In the genomic region with DNA sequence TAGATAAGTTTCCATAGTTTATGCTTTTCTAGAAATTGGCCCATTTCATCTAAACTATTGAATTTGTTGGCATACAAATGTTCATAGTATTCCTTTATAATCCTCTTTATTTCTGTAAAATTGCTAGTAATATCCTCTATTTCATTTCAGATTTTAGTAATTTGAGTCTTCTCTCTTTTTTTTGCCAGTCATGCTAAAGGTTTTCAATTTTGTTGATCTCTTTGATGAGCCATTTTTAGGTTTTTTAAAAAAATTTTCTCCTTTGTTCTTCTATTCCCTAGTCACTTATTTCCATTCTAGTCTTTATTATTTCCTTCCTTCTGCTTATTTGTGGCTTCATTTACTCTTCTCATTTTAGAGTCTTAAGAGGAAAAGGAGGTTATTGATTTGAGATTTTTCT, we compare ENCODE assay signal across 21 cellular contexts. TPM values are rescaled to one million over a fixed set of nuclear protein-coding genes. Genes with fewer than 3 reads are reported as not detected.
DNase-seq lines count a peak whose midpoint lies in the region; ATAC-seq, FAIRE-seq and TF ChIP-seq lines count a peak whose summit lies in the region.
"Had no signal": no experiment of that assay in that cellular context is flagged by ENCODE, and none has a peak within 500 bp of the region (broad histone marks: within the 10 kb centered on the region; RNA-seq: fewer than 3 reads in every experiment).

No MANE protein-coding gene starts in this region.

- H3K27me3 Mint-ChIP-seq in activated naive CD4-positive, alpha-beta T cell treated with anti-CD3 and anti-CD28 coated beads, Interleukin-2, amount 50 U/mL, for 24 hours: no peaks in the 10 kb centered on the region
- H3K27me3 Mint-ChIP-seq in central memory CD8-positive, alpha-beta T cell: no peaks in the 10 kb centered on the region
- H3K27me3 Mint-ChIP-seq in activated T-helper 2 cell treated with anti-CD3 and anti-CD28 coated beads, Interferon-gamma antibody, Interleukin-2, Interleukin-4, amounts not matched to agents 10 μg/mL and 5 μg/mL and 100 μg/mL, durations not matched to agents 14 hours and 24 hours and 36 hours (ENCODE audit: low read depth): peaks cover 5% of the 10 kb centered on the region
- H3K27me3 Mint-ChIP-seq: CD4-positive, alpha-beta T cell had no signal

- no peak overlapping the region for H3K14ac ChIP-seq in IMR-90 (replicated peaks; ENCODE audit: low read depth, low read length)

- no peak overlapping the region for H3K56ac ChIP-seq in IMR-90 (ENCODE audit: extremely low read depth, insufficient read depth, low read length)

- POLR2A ChIA-PET in HepG2 (lab: Yijun Ruan, JAX) (no interaction called here), IMR-90 (lab: Charles Lee; ENCODE audit: unreplicated experiment) (no interaction called here)

- no peaks in the 10 kb centered on the region for H3K4me1 Mint-ChIP-seq in activated naive CD4-positive, alpha-beta T cell treated with anti-CD3 and anti-CD28 coated beads, Interleukin-2, amount 50 U/mL, for 24 hours
- H3K4me1 Mint-ChIP-seq in central memory CD8-positive, alpha-beta T cell: no peaks in the 10 kb centered on the region
- H3K4me1 Mint-ChIP-seq in activated T-helper 2 cell treated with anti-CD3 and anti-CD28 coated beads, Interferon-gamma antibody, Interleukin-2, Interleukin-4, amounts not matched to agents 10 μg/mL and 5 μg/mL and 100 μg/mL, durations not matched to agents 14 hours and 24 hours and 36 hours (ENCODE audit: low read depth): no peaks in the 10 kb centered on the region

- peaks cover 16% of the 10 kb centered on the region for H3K9me3 Mint-ChIP-seq in activated naive CD4-positive, alpha-beta T cell treated with anti-CD3 and anti-CD28 coated beads, Interleukin-2, amount 50 U/mL, for 24 hours
- peaks cover 8% of the 10 kb centered on the region for H3K9me3 Mint-ChIP-seq in central memory CD8-positive, alpha-beta T cell
- H3K9me3 Mint-ChIP-seq in activated T-helper 2 cell treated with anti-CD3 and anti-CD28 coated beads, Interferon-gamma antibody, Interleukin-2, Interleukin-4, amounts not matched to agents 10 μg/mL and 5 μg/mL and 100 μg/mL, durations not matched to agents 14 hours and 24 hours and 36 hours: peaks cover 18% of the 10 kb centered on the region

- TF ChIP-seq RAD21 in HepG2 (CRISPR knock-in tag; IDR thresholded peaks at IDR 0.05): no peak
- no peak for TF ChIP-seq RAD21 in IMR-90 (IDR thresholded peaks at IDR 0.05; ENCODE audit: low read length)

- dilution Hi-C loops in IMR-90 (cut with HindIII; ENCODE audit: low sequenced_read_pairs, unreplicated experiment): no loop called here

- H2BK5ac ChIP-seq in IMR-90 (ENCODE audit: low read depth, low read length, poor library complexity, severe bottlenecking): no peak overlapping the region

- no peak overlapping the region for H3K18ac ChIP-seq in IMR-90 (ENCODE audit: low read depth, low read length)

- intact Hi-C loops in HepG2 (cut with micrococcal nuclease; ENCODE audit: unreplicated experiment) (no loop called here), right lobe of liver (cut with DNase I) (no loop called here), IMR-90 (cut with micrococcal nuclease) (no loop called here)
- intact Hi-C loops in activated T-helper 2 cell treated with anti-CD3 and anti-CD28 coated beads, Interferon-gamma antibody, Interleukin-2, Interleukin-4, amounts not matched to agents 10 μg/mL and 5 μg/mL and 100 μg/mL, durations not matched to agents 14 hours and 24 hours and 36 hours (cut with micrococcal nuclease): no loop called here

- H4K20me1 ChIP-seq in HepG2 (ENCODE audit: insufficient read depth, low read length) (no peaks in the 10 kb centered on the region), IMR-90 (ENCODE audit: insufficient read depth, low read length) (no peaks in the 10 kb centered on the region)
- H4K20me1 ChIP-seq: BLaER1 treated with 17β-estradiol and CSF1 and Interleukin-3, amounts not matched to agents 10 nM and 100 nM had no signal

- no peaks in the 10 kb centered on the region for H3K9me1 ChIP-seq in IMR-90 (ENCODE audit: insufficient read depth, low read length)

- no peak for DNase-seq in activated naive CD4-positive, alpha-beta T cell (lab: John Stamatoyannopoulos, UW)
- DNase-seq in HepG2 (ENCODE audit: low spot score) (no peak), right lobe of liver (no peak), IMR-90 (no peak)
- no peak for DNase-seq in central memory CD8-positive, alpha-beta T cell (ENCODE audit: low spot score in 2 of 2)
- DNase-seq in activated T-helper 2 cell treated with anti-CD3 and anti-CD28 coated beads, Interferon-gamma antibody, Interleukin-2, Interleukin-4, amounts not matched to agents 10 μg/mL and 5 μg/mL and 100 μg/mL, durations not matched to agents 14 hours and 24 hours and 36 hours (ENCODE audit: low spot score): no peak
- DNase-seq: ACHN; BE2C; Caco-2; Calu3; CD4-positive, alpha-beta T cell; CD8-positive, alpha-beta T cell; DMS79 treated with DMSO at 0.1 percent for 48 hours; GF-D8 had no signal

- in situ Hi-C loops in HepG2 (cut with HindIII; ENCODE audit: extremely low pct_ligation_motif_present, low pct_unique_long_range_greater_than_20kb): no loop called here
- in situ Hi-C loops in IMR-90 (cut with MboI; ENCODE audit: low sequenced_read_pairs): no loop called here

- no peaks in the 10 kb centered on the region for H3K79me1 ChIP-seq in IMR-90 (ENCODE audit: low read depth in 1 of 2, low read length in 2 of 2)

- H3K4me3 ChIP-seq in HepG2 (replicated peaks in 1 of 3; ENCODE audit: insufficient read depth in 1 of 3, low read depth in 2 of 3, low read length in 3 of 3) (no peak overlapping the region), right lobe of liver (no peak overlapping the region), IMR-90 (ENCODE audit: insufficient read depth, low read depth, low read length) (no peak overlapping the region)
- H3K4me3 ChIP-seq: BLaER1 treated with 17β-estradiol and CSF1 and Interleukin-3, amounts not matched to agents 10 nM and 100 nM had no signal

- no peak overlapping the region for H2AK5ac ChIP-seq in IMR-90 (ENCODE audit: low read depth, low read length)

- H3K4me1 ChIP-seq in HepG2 (ENCODE audit: insufficient read depth, low read length) (peaks cover 13% of the 10 kb centered on the region; the same call in 1 of the 2 replicates), right lobe of liver (peaks cover 0 to 5% (median 2%) of the 10 kb centered on the region in 4 donors), IMR-90 (ENCODE audit: control insufficient read depth, insufficient read depth, low read length) (no peaks in the 10 kb centered on the region)
- H3K4me1 ChIP-seq: BE2C had no signal

- H3K4ac ChIP-seq in IMR-90 (ENCODE audit: low read depth, low read length): no peak overlapping the region

- no peaks in the 10 kb centered on the region for H3K79me2 ChIP-seq in HepG2 (ENCODE audit: insufficient read depth, low read length)

- H2BK120ac ChIP-seq in IMR-90 (ENCODE audit: low read depth, low read length): no peak overlapping the region

- no peak overlapping the region for H4K8ac ChIP-seq in IMR-90 (ENCODE audit: low read depth in 2 of 2, low read length in 2 of 2)

- no TSS peak for BruUV-seq in HepG2 (replicated peaks; lab: Mats Ljungman, UMichigan)
- BruUV-seq in IMR-90 (replicated peaks; lab: Mats Ljungman, UMichigan): no TSS peak

- H3K27ac Mint-ChIP-seq in activated naive CD4-positive, alpha-beta T cell treated with anti-CD3 and anti-CD28 coated beads, Interleukin-2, amount 50 U/mL, for 24 hours: peak overlapping the region; percentile 79
- H3K27ac Mint-ChIP-seq in central memory CD8-positive, alpha-beta T cell (ENCODE audit: low read depth): peak overlapping the region; percentile 44
- H3K27ac Mint-ChIP-seq in activated T-helper 2 cell treated with anti-CD3 and anti-CD28 coated beads, Interferon-gamma antibody, Interleukin-2, Interleukin-4, amounts not matched to agents 10 μg/mL and 5 μg/mL and 100 μg/mL, durations not matched to agents 14 hours and 24 hours and 36 hours: no peak overlapping the region
- H3K27ac Mint-ChIP-seq: CD4-positive, alpha-beta T cell; CD8-positive, alpha-beta T cell had no signal

- no peak overlapping the region for H4K5ac ChIP-seq in IMR-90 (ENCODE audit: low read depth, low read length)

- TF ChIP-seq CTCF in HepG2 (CRISPR knock-in tag; IDR thresholded peaks at IDR 0.05): no peak
- no peak for TF ChIP-seq CTCF in right lobe of liver (IDR thresholded peaks at IDR 0.05)
- TF ChIP-seq CTCF in IMR-90 (conservative IDR thresholded peaks at IDR 0.05; ENCODE audit: low read depth, low read length): no peak

- no peak overlapping the region for H3K4me2 ChIP-seq in HepG2 (ENCODE audit: low read depth, low read length)
- no peak overlapping the region for H3K4me2 ChIP-seq in IMR-90 (ENCODE audit: low read depth, low read length)

- no peak overlapping the region for H2BK20ac ChIP-seq in IMR-90 (ENCODE audit: low read depth, low read length)

- H3K9me3 ChIP-seq in HepG2 (ENCODE audit: low read length) (0 out of 2 replicates have a peak, but pooled peaks cover 11% of the 10 kb centered on the region), right lobe of liver (no peaks in the 10 kb centered on the region), IMR-90 (ENCODE audit: control insufficient read depth, insufficient read depth, low read length) (no peaks in the 10 kb centered on the region)
- H3K9me3 ChIP-seq: BE2C, Caco-2 had no signal

- TF ChIP-seq POLR2A in HepG2 (IDR thresholded peaks at IDR 0.05; ENCODE audit: insufficient read depth in 1 of 2, low read depth in 2 of 2, low read length in 2 of 2): no peak
- no peak for TF ChIP-seq POLR2A in right lobe of liver (IDR thresholded peaks at IDR 0.05)
- no peak for TF ChIP-seq POLR2A in IMR-90 (IDR thresholded peaks at IDR 0.05; ENCODE audit: low read depth, low read length)

- H3K27me3 ChIP-seq in HepG2 (ENCODE audit: control insufficient read depth in 1 of 2, insufficient read depth in 2 of 2, low read length in 2 of 2) (0 out of 5 replicates have a peak, but pooled peaks cover 0 to 1% of the 10 kb centered on the region in 2 experiments), right lobe of liver (no peaks in the 10 kb centered on the region), IMR-90 (ENCODE audit: control insufficient read depth, insufficient read depth, low read length) (no peaks in the 10 kb centered on the region)
- H3K27me3 ChIP-seq: BE2C; BLaER1 treated with 17β-estradiol and CSF1 and Interleukin-3, amounts not matched to agents 10 nM and 100 nM had no signal

- H3K23ac ChIP-seq in IMR-90 (ENCODE audit: low read depth, low read length): no peak overlapping the region

- TF ChIP-seq EP300 in HepG2 (IDR thresholded peaks at IDR 0.05; ENCODE audit: low read depth in 2 of 2, low read length in 2 of 2): no peak
- TF ChIP-seq EP300 in HepG2 (CRISPR knock-in tag; IDR thresholded peaks at IDR 0.05; ENCODE audit: borderline replicate concordance): no peak

- peak overlapping the region; percentile 45 for H3K4me3 Mint-ChIP-seq in activated naive CD4-positive, alpha-beta T cell treated with anti-CD3 and anti-CD28 coated beads, Interleukin-2, amount 50 U/mL, for 24 hours
- H3K4me3 Mint-ChIP-seq in central memory CD8-positive, alpha-beta T cell: no peak overlapping the region
- H3K4me3 Mint-ChIP-seq in activated T-helper 2 cell treated with anti-CD3 and anti-CD28 coated beads, Interferon-gamma antibody, Interleukin-2, Interleukin-4, amounts not matched to agents 10 μg/mL and 5 μg/mL and 100 μg/mL, durations not matched to agents 14 hours and 24 hours and 36 hours (ENCODE audit: low read depth): no peak overlapping the region
- H3K4me3 Mint-ChIP-seq: CD4-positive, alpha-beta T cell; CD8-positive, alpha-beta T cell had no signal

- H4K91ac ChIP-seq in IMR-90 (ENCODE audit: insufficient read depth, low read depth, low read length): no peak overlapping the region

- CTCF ChIA-PET in HepG2 (lab: Yijun Ruan, JAX; ENCODE audit: low intra/inter-chr PET ratio, low total read pairs): no interaction called here
- CTCF ChIA-PET in IMR-90 (lab: Yijun Ruan, JAX): no interaction called here

- H3K27ac ChIP-seq in HepG2 (ENCODE audit: extremely low read length, insufficient read depth, low read length) (no peak overlapping the region), right lobe of liver (no peak overlapping the region), IMR-90 (ENCODE audit: insufficient read depth, low read length) (no peak overlapping the region)
- H3K27ac ChIP-seq: 22Rv1; BLaER1 treated with 17β-estradiol and CSF1 and Interleukin-3, amounts not matched to agents 10 nM and 100 nM; C4-2B had no signal

- H2AFZ ChIP-seq in HepG2 (ENCODE audit: low read length) (no peak overlapping the region), IMR-90 (replicated peaks; ENCODE audit: low read length, poor library complexity) (no peak overlapping the region)

- H2BK15ac ChIP-seq in IMR-90 (ENCODE audit: low read depth, low read length): no peak overlapping the region

- H3K36me3 Mint-ChIP-seq in activated naive CD4-positive, alpha-beta T cell treated with anti-CD3 and anti-CD28 coated beads, Interleukin-2, amount 50 U/mL, for 24 hours: no peaks in the 10 kb centered on the region
- no peaks in the 10 kb centered on the region for H3K36me3 Mint-ChIP-seq in central memory CD8-positive, alpha-beta T cell (ENCODE audit: insufficient read depth)
- H3K36me3 Mint-ChIP-seq in activated T-helper 2 cell treated with anti-CD3 and anti-CD28 coated beads, Interferon-gamma antibody, Interleukin-2, Interleukin-4, amounts not matched to agents 10 μg/mL and 5 μg/mL and 100 μg/mL, durations not matched to agents 14 hours and 24 hours and 36 hours (ENCODE audit: low read depth): no peaks in the 10 kb centered on the region
- H3K36me3 Mint-ChIP-seq: CD8-positive, alpha-beta T cell had no signal

- no peak for ATAC-seq in HepG2
- ATAC-seq in right lobe of liver: no peak
- no peak for ATAC-seq in IMR-90 (ENCODE audit: low read depth)
- ATAC-seq in central memory CD8-positive, alpha-beta T cell (replicated peaks; ENCODE audit: extremely low read depth, poor library complexity, severe bottlenecking): no peak
- no peak for ATAC-seq in HG02571 (IDR thresholded peaks at IDR 0.05; ENCODE audit: unreplicated experiment)
- ATAC-seq: CD8-positive, alpha-beta T cell had no signal

- H3K36me3 ChIP-seq in HepG2 (replicated peaks in 1 of 2; ENCODE audit: control insufficient read depth in 1 of 2, insufficient read depth in 2 of 2, low read length in 2 of 2) (no peaks in the 10 kb centered on the region), right lobe of liver (no peaks in the 10 kb centered on the region), IMR-90 (ENCODE audit: control insufficient read depth, insufficient read depth, low read length) (no peaks in the 10 kb centered on the region)
- H3K36me3 ChIP-seq: BE2C; BLaER1 treated with 17β-estradiol and CSF1 and Interleukin-3, amounts not matched to agents 10 nM and 100 nM had no signal

- FAIRE-seq in HepG2 (lab: Jason Lieb, UNC): no peak
- FAIRE-seq: G401.6, GM12891 had no signal

- H3K9ac ChIP-seq in HepG2 (ENCODE audit: insufficient read depth, low read depth, low read length) (no peak overlapping the region), IMR-90 (ENCODE audit: low read depth, low read length) (no peak overlapping the region)
- H3K9ac ChIP-seq: BLaER1 treated with 17β-estradiol and CSF1 and Interleukin-3, amounts not matched to agents 10 nM and 100 nM had no signal

- H2AK9ac ChIP-seq in IMR-90 (replicated peaks; ENCODE audit: low read depth, low read length, poor library complexity): no peak overlapping the region

RNA-seq across cellular contexts. Expression of a gene that starts 19.4 kb away (rescaled TPM):
- 29.8 and 37.6 TPM in 2 replicates for total RNA-seq in HepG2 (2016; rRNA removed; fragmentation: Illumina TruSeq; extraction: Trizol)
- total RNA-seq in HepG2 (2016; cell fraction: cytosol; rRNA removed; fragmentation: Illumina TruSeq; extraction: Trizol; ENCODE audit: low read depth): 12.6 and 12.8 TPM in 2 replicates
- total RNA-seq in HepG2 (2016; cell fraction: insoluble cytoplasmic fraction; rRNA removed; fragmentation: Illumina TruSeq; extraction: Trizol): 27.0 and 34.6 TPM in 2 replicates
- 36.5 and 40.3 TPM in 2 replicates for total RNA-seq in HepG2 (2016; cell fraction: membrane; rRNA removed; fragmentation: Illumina TruSeq; extraction: Trizol)
- 23.7 and 28.3 TPM in 2 replicates for total RNA-seq in HepG2 (2016; cell fraction: nucleus; rRNA removed; fragmentation: Illumina TruSeq; extraction: Trizol)
- 20.4 and 23.3 TPM in 2 replicates for polyA plus RNA-seq in HepG2 (2011; rRNA removed)
- 6.8 and 14.1 TPM in 2 replicates for polyA plus RNA-seq in HepG2 (2011; cell fraction: cytosol; rRNA removed)
- polyA plus RNA-seq in HepG2 (2011; cell fraction: nucleus; rRNA removed): 13.7 and 18.0 TPM in 2 replicates
- 29.6 and 41.4 TPM in 2 replicates for polyA plus RNA-seq in HepG2 (2012)
- 9.4 and 10.8 TPM in 2 replicates for polyA plus RNA-seq in HepG2 (2016; cell fraction: cytosol; fragmentation: Illumina TruSeq; extraction: Trizol; ENCODE audit: low read depth)
- polyA plus RNA-seq in HepG2 (2016; cell fraction: insoluble cytoplasmic fraction; fragmentation: Illumina TruSeq; extraction: Trizol; ENCODE audit: low read depth): 30.9 and 34.7 TPM in 2 replicates
- polyA plus RNA-seq in HepG2 (2016; cell fraction: membrane; fragmentation: Illumina TruSeq; extraction: Trizol; ENCODE audit: low read depth): 23.2 and 25.1 TPM in 2 replicates
- polyA plus RNA-seq in HepG2 (2016; cell fraction: nucleus; fragmentation: Illumina TruSeq; extraction: Trizol; ENCODE audit: insufficient read depth, low read depth): 42.0 and 44.4 TPM in 2 replicates
- 36.9 and 46.4 TPM in 2 replicates for polyA minus RNA-seq in HepG2 (2011; rRNA and poly(A)+ RNA removed; ENCODE audit: low replicate concordance)
- 25.6 and 32.2 TPM in 2 replicates for polyA minus RNA-seq in HepG2 (2011; cell fraction: cytosol; rRNA and poly(A)+ RNA removed)
- 49.9 and 56.8 TPM in 2 replicates for polyA minus RNA-seq in HepG2 (2011; cell fraction: nucleus; rRNA and poly(A)+ RNA removed)
- 10 to 100 TPM; 32.6 to 54.7 (median 39.4) TPM for total RNA-seq in right lobe of liver
- total RNA-seq in IMR-90 (2012; rRNA removed): 14.3 and 22.8 TPM in 2 replicates
- 11.3 and 15.1 TPM in 2 replicates for polyA plus RNA-seq in IMR-90 (2012; rRNA removed)
- 1.1 and 1.8 TPM in 2 replicates for polyA plus RNA-seq in IMR-90 (2012; cell fraction: cytosol; rRNA removed)
- polyA plus RNA-seq in IMR-90 (2012; cell fraction: nucleus; rRNA removed; ENCODE audit: low replicate concordance): 3.0 and 35.6 TPM in 2 replicates
- total RNA-seq in activated T-helper 2 cell treated with anti-CD3 and anti-CD28 coated beads, Interferon-gamma antibody, Interleukin-2, Interleukin-4, amounts not matched to agents 10 μg/mL and 5 μg/mL and 100 μg/mL, durations not matched to agents 14 hours and 24 hours and 36 hours: 45.7 and 48.2 TPM in 2 replicates
